1 cellular context compared by ENCODE assay signal in the genomic region with DNA sequence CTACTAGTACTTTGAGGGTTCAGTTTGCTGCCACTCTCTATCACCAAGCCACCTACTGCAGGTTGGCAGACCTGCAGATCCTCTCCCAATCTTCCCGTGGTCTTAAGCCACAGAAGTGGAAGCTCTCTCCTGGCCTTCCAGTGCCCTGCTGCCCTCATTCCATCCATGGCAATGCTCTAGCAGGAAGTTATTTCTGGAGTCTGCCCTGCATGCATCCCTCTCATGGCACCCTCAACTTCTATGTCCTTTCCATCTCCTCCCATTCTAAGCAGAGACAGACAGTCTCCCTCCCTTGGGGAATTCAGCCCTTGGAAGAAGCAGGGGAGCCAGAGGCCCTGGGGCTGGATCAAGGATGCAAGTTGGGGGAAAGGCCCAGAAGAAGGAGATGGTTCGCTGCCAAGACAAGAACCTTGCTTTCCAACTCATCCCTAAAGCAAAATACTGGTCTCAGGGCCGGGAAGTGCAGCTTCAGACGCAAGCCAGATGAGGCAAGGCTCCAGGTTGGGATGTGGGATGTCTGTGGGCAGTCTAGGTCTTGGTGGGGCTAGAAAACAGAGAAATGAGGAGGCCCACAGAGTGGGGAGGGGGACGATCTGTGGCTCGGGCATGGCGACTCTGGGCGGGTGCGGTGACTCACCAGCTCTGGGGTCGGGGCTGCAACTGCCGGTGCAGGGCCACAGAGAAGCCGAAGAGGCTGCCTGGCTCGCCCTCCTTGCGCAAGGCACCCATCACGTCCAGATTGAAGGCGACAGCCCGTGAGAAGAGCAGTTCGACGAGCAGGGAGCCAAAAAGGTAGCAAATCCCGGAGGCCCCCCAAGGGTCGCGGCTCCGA.
TF ChIP-seq lines count a peak whose summit lies in the region.

No MANE protein-coding gene starts in this region.

TF ChIP-seq in IMR-90, 13 proteins besides CTCF, POLR2A, EP300 and RAD21 (continued from another document):
- TF ChIP-seq, protein P1, sequence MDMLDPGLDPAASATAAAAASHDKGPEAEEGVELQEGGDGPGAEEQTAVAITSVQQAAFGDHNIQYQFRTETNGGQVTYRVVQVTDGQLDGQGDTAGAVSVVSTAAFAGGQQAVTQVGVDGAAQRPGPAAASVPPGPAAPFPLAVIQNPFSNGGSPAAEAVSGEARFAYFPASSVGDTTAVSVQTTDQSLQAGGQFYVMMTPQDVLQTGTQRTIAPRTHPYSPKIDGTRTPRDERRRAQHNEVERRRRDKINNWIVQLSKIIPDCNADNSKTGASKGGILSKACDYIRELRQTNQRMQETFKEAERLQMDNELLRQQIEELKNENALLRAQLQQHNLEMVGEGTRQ (IDR thresholded peaks at IDR 0.05; ENCODE audit: low read depth, low read length) = no peak
- TF ChIP-seq RFX5 (IDR thresholded peaks at IDR 0.05; ENCODE audit: low read depth, low read length) (no peak), MXI1 (IDR thresholded peaks at IDR 0.05; ENCODE audit: borderline replicate concordance, low read depth, low read length) (no peak), MAZ (IDR thresholded peaks at IDR 0.05; ENCODE audit: borderline replicate concordance, low read depth, low read length) (no peak)
